Comparison of ENCODE assay signal across 1 cellular context in the genomic region with DNA sequence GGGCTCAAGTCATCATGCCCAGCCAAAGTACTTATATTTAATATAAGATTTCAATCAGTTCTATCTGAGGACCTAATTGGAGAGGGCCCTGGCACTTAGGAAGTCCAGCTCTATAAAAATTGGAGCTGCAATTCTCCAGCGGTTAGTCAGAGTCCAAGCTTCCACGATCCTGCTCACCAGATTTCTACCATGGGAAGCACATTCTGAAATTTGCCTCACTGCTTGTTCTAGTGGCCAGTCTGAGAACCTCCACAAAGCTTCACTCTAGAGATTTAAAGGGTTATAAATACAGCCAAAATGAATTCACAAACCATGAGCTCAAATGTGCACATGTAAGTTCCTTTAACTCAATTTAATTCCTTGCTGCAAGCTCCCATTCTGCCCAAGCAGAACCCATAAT.
TF ChIP-seq lines count a peak whose summit lies in the region.

No MANE protein-coding gene starts in this region.

TF ChIP-seq in GM23338, 12 proteins besides CTCF, POLR2A, EP300 and RAD21 (continued from another document):
- TF ChIP-seq, protein P1, sequence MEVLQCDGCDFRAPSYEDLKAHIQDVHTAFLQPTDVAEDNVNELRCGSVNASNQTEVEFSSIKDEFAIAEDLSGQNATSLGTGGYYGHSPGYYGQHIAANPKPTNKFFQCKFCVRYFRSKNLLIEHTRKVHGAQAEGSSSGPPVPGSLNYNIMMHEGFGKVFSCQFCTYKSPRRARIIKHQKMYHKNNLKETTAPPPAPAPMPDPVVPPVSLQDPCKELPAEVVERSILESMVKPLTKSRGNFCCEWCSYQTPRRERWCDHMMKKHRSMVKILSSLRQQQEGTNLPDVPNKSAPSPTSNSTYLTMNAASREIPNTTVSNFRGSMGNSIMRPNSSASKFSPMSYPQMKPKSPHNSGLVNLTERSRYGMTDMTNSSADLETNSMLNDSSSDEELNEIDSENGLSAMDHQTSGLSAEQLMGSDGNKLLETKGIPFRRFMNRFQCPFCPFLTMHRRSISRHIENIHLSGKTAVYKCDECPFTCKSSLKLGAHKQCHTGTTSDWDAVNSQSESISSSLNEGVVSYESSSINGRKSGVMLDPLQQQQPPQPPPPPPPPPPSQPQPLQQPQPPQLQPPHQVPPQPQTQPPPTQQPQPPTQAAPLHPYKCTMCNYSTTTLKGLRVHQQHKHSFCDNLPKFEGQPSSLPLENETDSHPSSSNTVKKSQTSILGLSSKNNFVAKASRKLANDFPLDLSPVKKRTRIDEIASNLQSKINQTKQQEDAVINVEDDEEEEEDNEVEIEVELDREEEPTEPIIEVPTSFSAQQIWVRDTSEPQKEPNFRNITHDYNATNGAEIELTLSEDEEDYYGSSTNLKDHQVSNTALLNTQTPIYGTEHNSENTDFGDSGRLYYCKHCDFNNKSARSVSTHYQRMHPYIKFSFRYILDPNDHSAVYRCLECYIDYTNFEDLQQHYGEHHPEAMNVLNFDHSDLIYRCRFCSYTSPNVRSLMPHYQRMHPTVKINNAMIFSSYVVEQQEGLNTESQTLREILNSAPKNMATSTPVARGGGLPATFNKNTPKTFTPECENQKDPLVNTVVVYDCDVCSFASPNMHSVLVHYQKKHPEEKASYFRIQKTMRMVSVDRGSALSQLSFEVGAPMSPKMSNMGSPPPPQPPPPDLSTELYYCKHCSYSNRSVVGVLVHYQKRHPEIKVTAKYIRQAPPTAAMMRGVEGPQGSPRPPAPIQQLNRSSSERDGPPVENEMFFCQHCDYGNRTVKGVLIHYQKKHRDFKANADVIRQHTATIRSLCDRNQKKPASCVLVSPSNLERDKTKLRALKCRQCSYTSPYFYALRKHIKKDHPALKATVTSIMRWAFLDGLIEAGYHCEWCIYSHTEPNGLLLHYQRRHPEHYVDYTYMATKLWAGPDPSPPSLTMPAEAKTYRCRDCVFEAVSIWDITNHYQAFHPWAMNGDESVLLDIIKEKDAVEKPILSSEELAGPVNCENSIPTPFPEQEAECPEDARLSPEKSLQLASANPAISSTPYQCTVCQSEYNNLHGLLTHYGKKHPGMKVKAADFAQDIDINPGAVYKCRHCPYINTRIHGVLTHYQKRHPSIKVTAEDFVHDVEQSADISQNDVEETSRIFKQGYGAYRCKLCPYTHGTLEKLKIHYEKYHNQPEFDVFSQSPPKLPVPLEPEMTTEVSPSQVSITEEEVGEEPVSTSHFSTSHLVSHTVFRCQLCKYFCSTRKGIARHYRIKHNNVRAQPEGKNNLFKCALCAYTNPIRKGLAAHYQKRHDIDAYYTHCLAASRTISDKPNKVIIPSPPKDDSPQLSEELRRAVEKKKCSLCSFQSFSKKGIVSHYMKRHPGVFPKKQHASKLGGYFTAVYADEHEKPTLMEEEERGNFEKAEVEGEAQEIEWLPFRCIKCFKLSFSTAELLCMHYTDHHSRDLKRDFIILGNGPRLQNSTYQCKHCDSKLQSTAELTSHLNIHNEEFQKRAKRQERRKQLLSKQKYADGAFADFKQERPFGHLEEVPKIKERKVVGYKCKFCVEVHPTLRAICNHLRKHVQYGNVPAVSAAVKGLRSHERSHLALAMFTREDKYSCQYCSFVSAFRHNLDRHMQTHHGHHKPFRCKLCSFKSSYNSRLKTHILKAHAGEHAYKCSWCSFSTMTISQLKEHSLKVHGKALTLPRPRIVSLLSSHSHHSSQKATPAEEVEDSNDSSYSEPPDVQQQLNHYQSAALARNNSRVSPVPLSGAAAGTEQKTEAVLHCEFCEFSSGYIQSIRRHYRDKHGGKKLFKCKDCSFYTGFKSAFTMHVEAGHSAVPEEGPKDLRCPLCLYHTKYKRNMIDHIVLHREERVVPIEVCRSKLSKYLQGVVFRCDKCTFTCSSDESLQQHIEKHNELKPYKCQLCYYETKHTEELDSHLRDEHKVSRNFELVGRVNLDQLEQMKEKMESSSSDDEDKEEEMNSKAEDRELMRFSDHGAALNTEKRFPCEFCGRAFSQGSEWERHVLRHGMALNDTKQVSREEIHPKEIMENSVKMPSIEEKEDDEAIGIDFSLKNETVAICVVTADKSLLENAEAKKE (CRISPR knock-in tag; IDR thresholded peaks at IDR 0.05), result no peak
